9 cellular contexts compared by ENCODE assay signal in the genomic region with DNA sequence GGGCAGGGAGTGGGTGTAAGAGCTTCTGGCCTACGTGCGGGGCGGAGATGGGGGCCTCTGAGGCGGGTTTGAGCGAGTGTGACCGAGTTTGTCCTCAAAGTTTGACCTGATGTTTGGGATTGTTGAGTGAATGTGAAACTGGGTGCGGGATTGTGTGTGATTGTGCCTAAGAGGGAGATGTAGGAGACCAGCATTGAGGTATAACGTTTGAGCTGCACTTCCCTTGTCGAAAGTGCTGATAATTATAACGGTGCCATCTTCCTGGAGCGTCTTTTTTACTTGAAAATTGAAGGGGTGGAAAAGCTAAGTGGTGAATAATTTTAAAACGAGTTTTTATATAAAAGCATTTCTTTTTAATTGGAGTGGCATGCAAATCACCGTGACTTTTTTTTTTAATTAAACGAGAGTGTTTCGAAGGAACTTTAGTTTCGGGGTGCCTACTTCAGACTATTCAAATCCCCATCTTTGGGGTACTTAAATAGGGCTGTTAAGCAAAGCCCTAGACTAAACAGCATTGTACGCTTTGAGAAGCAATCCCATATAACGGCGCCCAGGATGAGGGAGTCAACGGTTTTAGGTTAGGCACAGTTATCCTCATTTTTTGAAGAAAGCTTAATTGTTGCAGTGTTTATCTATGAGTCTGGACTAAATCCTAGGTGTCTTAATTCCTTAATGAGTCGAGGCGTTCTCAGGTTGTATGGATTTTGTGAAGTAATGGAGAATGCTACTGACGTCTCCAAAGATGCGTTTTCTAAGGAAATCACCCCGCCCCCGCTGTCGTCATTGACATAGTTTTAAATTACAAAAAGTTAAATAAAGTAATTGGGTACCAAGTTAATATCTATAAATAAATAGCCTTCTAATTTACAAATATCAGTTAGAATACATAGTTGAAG. TPM values are rescaled to one million over a fixed set of nuclear protein-coding genes. Genes with fewer than 3 reads are reported as not detected.
DNase-seq lines count a peak whose midpoint lies in the region; ATAC-seq and TF ChIP-seq lines count a peak whose summit lies in the region.
"Had no signal": no experiment of that assay in that cellular context is flagged by ENCODE, and none has a peak within 500 bp of the region (broad histone marks: within the 10 kb centered on the region; RNA-seq: fewer than 3 reads in every experiment).

No MANE protein-coding gene starts in this region.

- H3K4me1 ChIP-seq in Caco-2: no peaks in the 10 kb centered on the region
- H3K4me1 ChIP-seq in HCT116 (ENCODE audit: control insufficient read depth in 1 of 2, insufficient read depth in 2 of 2, low read length in 2 of 2): peaks cover 10 to 18% of the 10 kb centered on the region in 2 experiments
- H3K4me1 ChIP-seq in RWPE2 (ENCODE audit: insufficient read depth, poor library complexity, severe bottlenecking): peaks cover 5% of the 10 kb centered on the region

- H3K9me2 ChIP-seq in HCT116 (ENCODE audit: insufficient read depth): no peaks in the 10 kb centered on the region
- H3K9me2 ChIP-seq in neural cell (ENCODE audit: insufficient read depth, low read length): no peaks in the 10 kb centered on the region

- no peak for TF ChIP-seq EP300 in neural cell (conservative IDR thresholded peaks at IDR 0.05; ENCODE audit: poor library complexity, severe bottlenecking)

- H3K27ac Mint-ChIP-seq in Caco-2 (ENCODE audit: unreplicated experiment) (no peak overlapping the region), endothelial cell (ENCODE audit: unreplicated experiment) (peak overlapping the region; percentile 30)

- POLR2A ChIA-PET in Caco-2 (lab: Charles Lee): interaction anchor here (0.5 to 1.9 kb wide), 8 partner anchors 75 to 358 kb away, joined by 3 to 9 read pairs (median 5); partner anchors contain the start of genes ALKBH6, CAPNS1, POLR2I and TBCB
- POLR2A ChIA-PET in HCT116 (lab: Charles Lee): interaction anchor here (1.0 to 1.5 kb wide), 7 partner anchors 9 to 1002 kb away, joined by 3 to 7 read pairs (median 5); partner anchors contain the start of genes POLR2I, TBCB and ZNF566

- H3K79me2 ChIP-seq in HCT116 (ENCODE audit: insufficient read depth, low read length) (peaks cover 71% of the 10 kb centered on the region), neural cell (replicated peaks; ENCODE audit: insufficient read depth, low read length) (peaks cover 57% of the 10 kb centered on the region)

- H3K4me1 Mint-ChIP-seq in Caco-2 (ENCODE audit: low read depth, unreplicated experiment): no peaks in the 10 kb centered on the region
- H3K4me1 Mint-ChIP-seq in endothelial cell (ENCODE audit: unreplicated experiment): peaks cover 6% of the 10 kb centered on the region

- no peak overlapping the region for H2AFZ ChIP-seq in HCT116 (ENCODE audit: low read depth, low read length, poor library complexity, severe bottlenecking)
- H2AFZ ChIP-seq in neural cell (ENCODE audit: low read depth, low read length): peak overlapping the region; percentile 96

- peak overlapping the region; percentile 95 for H3K9ac ChIP-seq in HCT116 (ENCODE audit: low read length)
- H3K9ac ChIP-seq in neural cell (ENCODE audit: low read length): peak overlapping the region; percentile 98

- BruUV-seq in Caco-2 (replicated peaks; lab: Mats Ljungman, UMichigan): TSS peak; percentile 92
- TSS peak; percentile 88 for BruUV-seq in HCT116 (replicated peaks; lab: Mats Ljungman, UMichigan)

- no peaks in the 10 kb centered on the region for H3F3A ChIP-seq in neural cell (ENCODE audit: insufficient read depth, low read length, poor library complexity, severe bottlenecking)

- no peak for ATAC-seq in HCT116
- ATAC-seq in RWPE2 (ENCODE audit: low read depth): no peak

- H3K4me3 ChIP-seq in Caco-2 (ENCODE audit: low read depth, low read length) (peak overlapping the region; percentile 79), HCT116 (replicated peaks in 1 of 2; ENCODE audit: low read depth in 1 of 2, low read length in 2 of 2) (peak overlapping the region; percentile 87 to 99), RWPE2 (ENCODE audit: severe bottlenecking) (peak overlapping the region; percentile 72), neural cell (ENCODE audit: low read length) (peak overlapping the region; percentile 73)

- no peak for TF ChIP-seq RAD21 in HCT116 (IDR thresholded peaks at IDR 0.05; ENCODE audit: low read depth)
- no peak for TF ChIP-seq RAD21 in neural cell (conservative IDR thresholded peaks at IDR 0.05)

- TF ChIP-seq POLR2A in HCT116 (IDR thresholded peaks at IDR 0.05; ENCODE audit: borderline replicate concordance, extremely low read depth, insufficient read depth, insufficient read length): no peak

- H3K9me3 Mint-ChIP-seq in Caco-2 (ENCODE audit: unreplicated experiment) (no peaks in the 10 kb centered on the region), endothelial cell (ENCODE audit: unreplicated experiment) (no peaks in the 10 kb centered on the region)
- H3K9me3 Mint-ChIP-seq: activated B cell treated with CpG ODN at 0.5 μM for 24 hours had no signal

- no peak overlapping the region for H3K4me3 Mint-ChIP-seq in Caco-2 (ENCODE audit: unreplicated experiment)
- H3K4me3 Mint-ChIP-seq in endothelial cell (ENCODE audit: unreplicated experiment): no peak overlapping the region
- H3K4me3 Mint-ChIP-seq: activated B cell treated with CpG ODN at 0.5 μM for 24 hours had no signal

- peaks cover 23% of the 10 kb centered on the region for H3K36me3 Mint-ChIP-seq in Caco-2 (ENCODE audit: insufficient read depth, unreplicated experiment)
- peaks cover 5% of the 10 kb centered on the region for H3K36me3 Mint-ChIP-seq in endothelial cell (ENCODE audit: low read depth, unreplicated experiment)

- DNase-seq in Caco-2 (peak in 1 of 2 experiments; percentile 16), HCT116 (ENCODE audit: low read depth, low spot score) (no peak), RWPE2 (ENCODE audit: low spot score) (no peak), endothelial cell (ENCODE audit: low spot score) (no peak), inferior parietal cortex (ENCODE audit: extremely low spot score) (no peak), NCI-H187 (lab: John Stamatoyannopoulos, UW) (no peak), islet precursor cell (no peak)

- H4K20me1 ChIP-seq in HCT116 (ENCODE audit: insufficient read depth): peaks cover 5% of the 10 kb centered on the region; the same call in 1 of the 2 replicates
- no peaks in the 10 kb centered on the region for H4K20me1 ChIP-seq in neural cell (ENCODE audit: insufficient read depth)

- H3K27me3 Mint-ChIP-seq in Caco-2 (ENCODE audit: insufficient read depth, unreplicated experiment): no peaks in the 10 kb centered on the region
- no peaks in the 10 kb centered on the region for H3K27me3 Mint-ChIP-seq in endothelial cell (ENCODE audit: unreplicated experiment)
- H3K27me3 Mint-ChIP-seq: activated B cell treated with CpG ODN at 0.5 μM for 24 hours had no signal

- no peaks in the 10 kb centered on the region for H3K27me3 ChIP-seq in Caco-2 (replicated peaks; ENCODE audit: control insufficient read depth, insufficient read depth, low read length)
- H3K27me3 ChIP-seq in HCT116 (ENCODE audit: insufficient read depth, low read length): no peaks in the 10 kb centered on the region
- no peaks in the 10 kb centered on the region for H3K27me3 ChIP-seq in RWPE2 (ENCODE audit: insufficient read depth, poor library complexity, severe bottlenecking)
- no peaks in the 10 kb centered on the region for H3K27me3 ChIP-seq in neural cell (ENCODE audit: insufficient read depth, low read depth, low read length)

- intact Hi-C loops in Caco-2 (cut with micrococcal nuclease; ENCODE audit: unreplicated experiment): loop anchor here (1.0 to 10.0 kb wide), 4 partner anchors 76 to 999 kb away; partner anchors contain the start of genes ZNF383, ZNF461 and ZNF585B
- intact Hi-C loops in HCT116 (cut with micrococcal nuclease): loop anchor here (10.0 kb wide), 3 partner anchors 159 to 999 kb away; partner anchors contain the start of genes ZFP14, ZNF383, ZNF567 and ZNF585B

- H3K4me2 ChIP-seq in HCT116 (ENCODE audit: low read length): peak overlapping the region; percentile 95
- peak overlapping the region; percentile 74 for H3K4me2 ChIP-seq in neural cell (ENCODE audit: low read length)

- H3K27ac ChIP-seq in HCT116 (ENCODE audit: low read depth, low read length) (peak overlapping the region; percentile 88), RWPE2 (ENCODE audit: poor library complexity, severe bottlenecking) (peak overlapping the region; percentile 51), neural cell (ENCODE audit: low read length) (peak overlapping the region; percentile 99)

- H3K36me3 ChIP-seq in Caco-2 (ENCODE audit: control insufficient read depth, insufficient read depth, low read length) (no peaks in the 10 kb centered on the region), HCT116 (ENCODE audit: control insufficient read depth in 1 of 2, insufficient read depth in 2 of 2, low read length in 2 of 2) (peaks cover 4 to 10% of the 10 kb centered on the region in 2 experiments; a peak in 3 of 4 replicates), RWPE2 (ENCODE audit: low read depth) (peaks cover 34% of the 10 kb centered on the region), neural cell (ENCODE audit: insufficient read depth, low read length) (peaks cover 4% of the 10 kb centered on the region)

- no peak for TF ChIP-seq CTCF in Caco-2 (IDR thresholded peaks at IDR 0.05; ENCODE audit: insufficient read depth in 1 of 2, low read depth in 1 of 2, low read length in 1 of 2, severe bottlenecking in 1 of 2, unreplicated experiment in 1 of 2)
- TF ChIP-seq CTCF in HCT116 (IDR thresholded peaks at IDR 0.05 in 2 of 3, conservative IDR thresholded peaks at IDR 0.05 in 1 of 3; ENCODE audit: borderline replicate concordance in 1 of 3, insufficient read depth in 1 of 3, low read depth in 2 of 3, low read length in 2 of 3): no peak
- TF ChIP-seq CTCF in RWPE2 (IDR thresholded peaks at IDR 0.05; ENCODE audit: poor library complexity, severe bottlenecking): no peak
- TF ChIP-seq CTCF in endothelial cell (IDR thresholded peaks at IDR 0.05; ENCODE audit: unreplicated experiment): no peak
- TF ChIP-seq CTCF in neural cell (IDR thresholded peaks at IDR 0.05; ENCODE audit: poor library complexity, severe bottlenecking): no peak

- RAD21 ChIA-PET in HCT116 (lab: Charles Lee; ENCODE audit: low non-redundant PET in 1 of 2, low total read pairs in 2 of 2, uncharacterized antibody in 2 of 2, unreplicated experiment in 2 of 2): no interaction called here

- H3K9me3 ChIP-seq in Caco-2: no peaks in the 10 kb centered on the region
- no peaks in the 10 kb centered on the region for H3K9me3 ChIP-seq in HCT116 (ENCODE audit: control insufficient read depth in 1 of 2, insufficient read depth in 1 of 2, low read depth in 1 of 2, low read length in 2 of 2)
- no peaks in the 10 kb centered on the region for H3K9me3 ChIP-seq in RWPE2 (ENCODE audit: severe bottlenecking)
- H3K9me3 ChIP-seq in neural cell (ENCODE audit: low read length): no peaks in the 10 kb centered on the region

- CTCF ChIA-PET in Caco-2 (lab: Charles Lee): interaction anchor here (1.5 to 1.7 kb wide), 2 partner anchors 87 to 274 kb away, joined by 3 to 13 read pairs; partner anchors contain the start of gene ZNF566
- CTCF ChIA-PET in HCT116 (lab: Charles Lee): interaction anchor here (2.0 kb wide), 1 partner anchor 9 kb away, joined by 4 read pairs; no protein-coding TSS in a partner anchor

RNA-seq across cellular contexts. Expression of gene ZNF146, which starts 0.6 kb away (rescaled TPM):
- 76.1 and 76.4 TPM in 2 replicates for total RNA-seq in Caco-2 (2022)
- 105 TPM for total RNA-seq in HCT116 (2021; ENCODE audit: unreplicated experiment)
- 68.7 and 70.7 TPM in 2 replicates for polyA plus RNA-seq in HCT116 (2012)
- 45.5 TPM for total RNA-seq in endothelial cell (ENCODE audit: unreplicated experiment)
- 162 and 215 TPM in 2 replicates for polyA plus RNA-seq in neural cell
- 221 and 261 TPM in 2 replicates for polyA minus RNA-seq in neural cell

RNA-seq across cellular contexts. Expression of gene ZNF565, which starts 1.1 kb away (rescaled TPM):
- total RNA-seq in Caco-2 (2022): 3.8 and 4.1 TPM in 2 replicates
- 3.2 TPM for total RNA-seq in HCT116 (2021; ENCODE audit: unreplicated experiment)
- 1.8 and 2.6 TPM in 2 replicates for polyA plus RNA-seq in HCT116 (2012)
- total RNA-seq in endothelial cell (ENCODE audit: unreplicated experiment): 3.7 TPM
- polyA plus RNA-seq in neural cell: 9.4 and 9.7 TPM in 2 replicates
- 16.8 and 19.5 TPM in 2 replicates for polyA minus RNA-seq in neural cell
